ENCODE assay signal across 8 cellular contexts in genomic region chr12:39619660-39620433, GRCh38. TPM values are rescaled to one million over a fixed set of nuclear protein-coding genes. Genes with fewer than 3 reads are reported as not detected.
DNase-seq lines count a peak whose midpoint lies in the region; ATAC-seq and TF ChIP-seq lines count a peak whose summit lies in the region.

Gene ABCD2 (minus strand): TSS chr12:39619803. CDS start chr12:39619615, 188 bp downstream.

- H3K9me3 ChIP-seq in left lung = no peaks in the 10 kb centered on the region

- intact Hi-C loops in left lung (cut with DNase I) = no loop called here

- no peaks in the 10 kb centered on the region for H3K36me3 ChIP-seq in left lung

- H3K27ac ChIP-seq in left lung = peak within 1 kb of the TSS; percentile 14 to 58

- peak; percentile 37 for DNase-seq in AG09309 (ENCODE audit: low read depth)
- DNase-seq in NCI-H510A treated with DMSO at 0.1 percent for 48 hours (lab: John Stamatoyannopoulos, UW) = peak; percentile 65
- DNase-seq in activated CD4-positive, alpha-beta T cell treated with anti-CD3 and anti-CD28 coated beads for 4 hours = peak; percentile 57 to 59
- peak; percentile 65 for DNase-seq in dedifferentiated amniotic fluid mesenchymal stem cell (ENCODE audit: extremely low spot score)
- DNase-seq in left lung = peak; percentile 39 to 71
- peak; percentile 41 to 55 for DNase-seq in stimulated activated CD4-positive, alpha-beta T cell treated with anti-CD3 and anti-CD28 coated beads, Interleukin-2, amount 100 ng/mL, for 48 hours

- H3K4me1 ChIP-seq in left lung = peaks cover 0 to 6% of the 10 kb centered on the region in 2 donors

- peak; percentile 83 for ATAC-seq in GM18909 (IDR thresholded peaks at IDR 0.05; ENCODE audit: poor library complexity, unreplicated experiment)
- peak; percentile 83 for ATAC-seq in HG03139 (IDR thresholded peaks at IDR 0.05; ENCODE audit: unreplicated experiment)
- ATAC-seq in left lung = peak; percentile 89

- peak within 1 kb of the TSS; percentile 55 for H3K4me3 ChIP-seq in AG09309 (ENCODE audit: control insufficient read depth, low read depth, low read length)
- peak within 1 kb of the TSS; percentile 31 to 34 for H3K4me3 ChIP-seq in left lung

- TF ChIP-seq CTCF in AG09309 (IDR thresholded peaks at IDR 0.05; ENCODE audit: control insufficient read depth, insufficient read depth, low read depth, low read length, missing control alignments) = peak; percentile 17
- no peak for TF ChIP-seq CTCF in left lung (IDR thresholded peaks at IDR 0.05)

- no peaks in the 10 kb centered on the region for H3K27me3 ChIP-seq in left lung

RNA-seq across cellular contexts. Expression of gene ABCD2, which starts in this region (rescaled TPM):
- total RNA-seq in left lung = under 1 TPM; 0.20 to 0.52 TPM

Comparison
In these comparisons a context has a peak if more than half of its experiments do, and no peak if none do; other contexts are left out.
1. Peak in every context shown above with its lines: DNase-seq, ATAC-seq, H3K4me3 ChIP-seq and H3K27ac ChIP-seq.
2. Peak in DNase-seq, ATAC-seq, H3K4me3 ChIP-seq and H3K27ac ChIP-seq in left lung; RNA of the gene not detected or under 1 TPM.